Comparison of ENCODE assay signal across 8 cellular contexts in the genomic region with DNA sequence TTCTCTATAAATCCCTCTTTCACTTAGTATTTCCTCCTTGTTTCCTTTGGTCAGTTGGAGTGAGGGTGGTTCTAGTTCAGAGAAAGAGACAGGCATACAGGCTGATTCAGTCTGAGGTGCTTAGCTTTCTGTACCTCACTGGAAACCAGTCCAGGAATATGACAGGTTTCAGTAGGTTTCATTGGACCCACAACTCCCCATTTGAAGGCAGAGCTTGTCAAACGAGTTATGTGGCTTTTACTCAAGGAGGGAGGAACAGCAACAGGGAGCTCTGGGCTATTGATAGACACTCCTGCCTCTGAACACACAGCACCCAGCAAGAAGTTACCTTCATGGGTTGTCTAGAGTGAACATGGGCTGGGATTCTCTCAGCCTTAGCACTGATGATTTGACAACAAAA. TPM values are rescaled to one million over a fixed set of nuclear protein-coding genes. Genes with fewer than 3 reads are reported as not detected.
A peak's percentile ranks its signal among the peaks of the same experiment; 100 is the strongest.
DNase-seq lines count a peak whose midpoint lies in the region; ATAC-seq and FAIRE-seq lines count a peak whose summit lies in the region.

No MANE protein-coding gene starts in this region.

- peak overlapping the region; percentile 11 for H3K4me3 Mint-ChIP-seq in activated T-helper 17 cell treated with anti-CD3 and anti-CD28 coated beads, Interleukin-2, amount 50 U/mL, for 72 hours
- no peak overlapping the region for H3K4me3 Mint-ChIP-seq in stimulated activated naive B cell treated with anti-CD40 and anti-IgM and Interleukin-4, amounts not matched to agents 10 μg/mL and 1 μg/mL and 100 μg/mL, for 72 hours

- no peaks in the 10 kb centered on the region for H3K9me3 Mint-ChIP-seq in activated T-helper 17 cell treated with anti-CD3 and anti-CD28 coated beads, Interleukin-2, amount 50 U/mL, for 72 hours
- H3K9me3 Mint-ChIP-seq in stimulated activated naive B cell treated with anti-CD40 and anti-IgM and Interleukin-4, amounts not matched to agents 10 μg/mL and 1 μg/mL and 100 μg/mL, for 72 hours: no peaks in the 10 kb centered on the region

- H3K4me1 Mint-ChIP-seq in activated T-helper 17 cell treated with anti-CD3 and anti-CD28 coated beads, Interleukin-2, amount 50 U/mL, for 72 hours: peaks cover 39% of the 10 kb centered on the region
- H3K4me1 Mint-ChIP-seq in stimulated activated naive B cell treated with anti-CD40 and anti-IgM and Interleukin-4, amounts not matched to agents 10 μg/mL and 1 μg/mL and 100 μg/mL, for 72 hours: peaks cover 34 to 74% of the 10 kb centered on the region in 2 donors

- peaks cover 62% of the 10 kb centered on the region for H3K36me3 Mint-ChIP-seq in activated T-helper 17 cell treated with anti-CD3 and anti-CD28 coated beads, Interleukin-2, amount 50 U/mL, for 72 hours (ENCODE audit: low read depth)
- H3K36me3 Mint-ChIP-seq in stimulated activated naive B cell treated with anti-CD40 and anti-IgM and Interleukin-4, amounts not matched to agents 10 μg/mL and 1 μg/mL and 100 μg/mL, for 72 hours: peaks cover 5 to 27% of the 10 kb centered on the region in 2 donors

- H3K27me3 Mint-ChIP-seq in activated T-helper 17 cell treated with anti-CD3 and anti-CD28 coated beads, Interleukin-2, amount 50 U/mL, for 72 hours: no peaks in the 10 kb centered on the region
- no peaks in the 10 kb centered on the region for H3K27me3 Mint-ChIP-seq in stimulated activated naive B cell treated with anti-CD40 and anti-IgM and Interleukin-4, amounts not matched to agents 10 μg/mL and 1 μg/mL and 100 μg/mL, for 72 hours

- DNase-seq in HT-29 (ENCODE audit: low spot score) (peak; percentile 100), HK-2 (ENCODE audit: unreplicated experiment) (no peak), inferior parietal cortex (ENCODE audit: extremely low spot score) (no peak), activated gamma-delta T cell (lab: John Stamatoyannopoulos, UW) (no peak), GM19239 (ENCODE audit: insufficient read length, low spot score) (no peak)
- DNase-seq in stimulated activated naive B cell treated with anti-CD40 and anti-IgM and Interleukin-4, amounts not matched to agents 10 μg/mL and 1 μg/mL and 100 μg/mL, for 72 hours: no peak

- peak overlapping the region; percentile 13 for H3K27ac ChIP-seq in layer of hippocampus (ENCODE audit: low read depth, low read length)

- ATAC-seq in activated T-helper 17 cell treated with anti-CD3 and anti-CD28 coated beads, Interleukin-2, amount 50 U/mL, for 72 hours (replicated peaks): no peak
- no peak for ATAC-seq in stimulated activated naive B cell treated with anti-CD40 and anti-IgM and Interleukin-4, amounts not matched to agents 10 μg/mL and 1 μg/mL and 100 μg/mL, for 72 hours (replicated peaks)

- no peaks in the 10 kb centered on the region for H3K27me3 ChIP-seq in layer of hippocampus (ENCODE audit: control insufficient read depth, insufficient read depth, low read length)

- FAIRE-seq in GM19239 (lab: Jason Lieb, UNC): no peak

- H3K27ac Mint-ChIP-seq in activated T-helper 17 cell treated with anti-CD3 and anti-CD28 coated beads, Interleukin-2, amount 50 U/mL, for 72 hours: peak overlapping the region; percentile 46
- H3K27ac Mint-ChIP-seq in stimulated activated naive B cell treated with anti-CD40 and anti-IgM and Interleukin-4, amounts not matched to agents 10 μg/mL and 1 μg/mL and 100 μg/mL, for 72 hours: peak overlapping the region; percentile 10

RNA-seq across cellular contexts. Expression of a gene that starts 14.5 kb away (rescaled TPM):
- total RNA-seq in HT-29 (2014; rRNA removed; shearing (Covaris generic)): 1,009 and 1,083 TPM in 2 replicates
- 100 to 1,000 TPM; 312 to 393 TPM for total RNA-seq in activated T-helper 17 cell treated with anti-CD3 and anti-CD28 coated beads, Interleukin-2, amount 50 U/mL, for 72 hours

RNA-seq across cellular contexts. Expression of a gene that starts 43.0 kb away (rescaled TPM):
- 724 and 815 TPM in 2 replicates for total RNA-seq in HT-29 (2014; rRNA removed; shearing (Covaris generic))
- 100 to 1,000 TPM; 172 to 301 TPM for total RNA-seq in activated T-helper 17 cell treated with anti-CD3 and anti-CD28 coated beads, Interleukin-2, amount 50 U/mL, for 72 hours

RNA-seq across cellular contexts. Expression of a gene that starts 44.2 kb away (rescaled TPM):
- 0.36 TPM in 1 of 2 replicates, not detected in the other for total RNA-seq in HT-29 (2014; rRNA removed; shearing (Covaris generic))
- 100 to 1,000 TPM; 310 to 354 TPM for total RNA-seq in activated T-helper 17 cell treated with anti-CD3 and anti-CD28 coated beads, Interleukin-2, amount 50 U/mL, for 72 hours

Comparison
In these comparisons a context has a peak if more than half of its experiments do, and no peak if none do; other contexts are left out.
1. RNA of a gene that starts 44.2 kb away (total RNA-seq): 310 to 354 TPM in activated T-helper 17 cell treated with anti-CD3 and anti-CD28 coated beads, Interleukin-2, amount 50 U/mL, for 72 hours; 0.36 TPM in HT-29; every median in the first group is over 100 times any median in the second.